In genomic region chr16:50747206-50747956, GRCh38 we compare ENCODE assay signal across 9 cellular contexts. TPM values are rescaled to one million over a fixed set of nuclear protein-coding genes. Genes with fewer than 3 reads are reported as not detected.
DNase-seq lines count a peak whose midpoint lies in the region; ATAC-seq and TF ChIP-seq lines count a peak whose summit lies in the region.
"Had no signal": no experiment of that assay in that cellular context is flagged by ENCODE, and none has a peak within 500 bp of the region (broad histone marks: within the 10 kb centered on the region; RNA-seq: fewer than 3 reads in every experiment).

No MANE protein-coding gene starts in this region.

- no peak overlapping the region for H2AFZ ChIP-seq in GM23338

- no peaks in the 10 kb centered on the region for H4K20me1 ChIP-seq in GM23338 (replicated peaks; ENCODE audit: insufficient read depth)

- TF ChIP-seq CTCF in GM23338 (conservative IDR thresholded peaks at IDR 0.05; ENCODE audit: low read depth in 2 of 2), result peak; percentile 42 to 51
- peak; percentile 48 to 51 for TF ChIP-seq CTCF in brain (conservative IDR thresholded peaks at IDR 0.05)

- no peak overlapping the region for H3K18ac ChIP-seq in mesendoderm (ENCODE audit: low read length)

- H2BK120ac ChIP-seq in mesendoderm (ENCODE audit: low read depth, low read length), result no peak overlapping the region

- H3K27ac ChIP-seq in GM23338 (ENCODE audit: low read depth) (no peak overlapping the region), mesendoderm (ENCODE audit: low read depth, low read length) (no peak overlapping the region)

- H3K36me3 Mint-ChIP-seq in GM23338 (ENCODE audit: low read depth) (0 out of 3 replicates have a peak, but pooled peaks cover 3% of the 10 kb centered on the region), brain (peaks cover 27% of the 10 kb centered on the region)

- peak; percentile 37 to 40 for ATAC-seq in activated CD4-positive, CD25-positive, alpha-beta regulatory T cell treated with anti-CD3 and anti-CD28 coated beads, Interleukin-2, amount 50 U/mL, for 24 hours
- ATAC-seq in GM23338, result no peak

- H3K27me3 ChIP-seq in GM23338 (ENCODE audit: insufficient read depth) (no peaks in the 10 kb centered on the region), mesendoderm (ENCODE audit: insufficient read depth, low read length, poor library complexity) (no peaks in the 10 kb centered on the region)

- H3K4me1 Mint-ChIP-seq in GM23338, result peaks cover 35% of the 10 kb centered on the region
- H3K4me1 Mint-ChIP-seq in brain, result peaks cover 63% of the 10 kb centered on the region

- H3K4me1 ChIP-seq in GM23338 (ENCODE audit: insufficient read depth) (peaks cover 30% of the 10 kb centered on the region), mesendoderm (ENCODE audit: control insufficient read depth, low read depth, low read length) (no peaks in the 10 kb centered on the region)

- H3K4me2 ChIP-seq in GM23338 (no peak overlapping the region), mesendoderm (ENCODE audit: low read length) (no peak overlapping the region)

- no peak overlapping the region for H2AK5ac ChIP-seq in mesendoderm (ENCODE audit: low read length)

- H3K27ac Mint-ChIP-seq in GM23338 (peak overlapping the region; percentile 79; the same call in 1 of the 2 replicates), brain (peak overlapping the region in 1 of 5 experiments; percentile 59)
- H3K27ac Mint-ChIP-seq: dendritic cell treated with granulocyte-macrophage colony-stimulating factor and Interleukin-4, amounts not matched to agents 40 ng/mL and 50 ng/mL, for 4 days had no signal

- H3K9ac ChIP-seq in mesendoderm (ENCODE audit: low read length), result no peak overlapping the region

- H3K27me3 Mint-ChIP-seq in GM23338 (ENCODE audit: insufficient read depth, low read depth, poor library complexity) (peaks cover 2% of the 10 kb centered on the region), brain (no peaks in the 10 kb centered on the region)
- H3K27me3 Mint-ChIP-seq: dendritic cell treated with granulocyte-macrophage colony-stimulating factor and Interleukin-4, amounts not matched to agents 40 ng/mL and 50 ng/mL, for 4 days had no signal

- no peaks in the 10 kb centered on the region for H3K9me2 ChIP-seq in GM23338 (ENCODE audit: insufficient read depth)

- no peak overlapping the region for H4K5ac ChIP-seq in mesendoderm (ENCODE audit: low read length)

- WGBS in mesendoderm (ENCODE audit: extremely low coverage, insufficient coverage, low lambda C conversion rate), result no CpG with 5 or more reads among the region's 7 CpGs

- no peaks in the 10 kb centered on the region for H3K79me2 ChIP-seq in GM23338 (replicated peaks; ENCODE audit: insufficient read depth)
- H3K79me2 ChIP-seq in mesendoderm (ENCODE audit: control insufficient read depth, insufficient read depth, low read length), result no peaks in the 10 kb centered on the region

- no peak overlapping the region for H3K4me3 ChIP-seq in GM23338
- H3K4me3 ChIP-seq in mesendoderm (ENCODE audit: low read length), result no peak overlapping the region

- H3K4ac ChIP-seq in mesendoderm (ENCODE audit: low read depth, low read length), result no peak overlapping the region

- H2BK15ac ChIP-seq in mesendoderm (replicated peaks; ENCODE audit: low read depth), result no peak overlapping the region

- H3K79me1 ChIP-seq in mesendoderm (ENCODE audit: low read length), result no peaks in the 10 kb centered on the region

- DNase-seq in activated CD4-positive, CD25-positive, alpha-beta regulatory T cell (lab: John Stamatoyannopoulos, UW), result no peak
- DNase-seq in GM23338 (ENCODE audit: low spot score) (peak; percentile 33), NCI-H2227 treated with DMSO at 0.1 percent for 48 hours (lab: John Stamatoyannopoulos, UW) (peak; percentile 60), mesendoderm (peak; percentile 43), D341Med (ENCODE audit: low spot score) (no peak)
- DNase-seq in activated effector memory CD4-positive, alpha-beta T cell treated with anti-CD3 and anti-CD28 coated beads, Interleukin-2, amount 50 U/mL, for 16 hours, result no peak

- H3K4me3 Mint-ChIP-seq in GM23338, result no peak overlapping the region
- H3K4me3 Mint-ChIP-seq in brain, result no peak overlapping the region
- H3K4me3 Mint-ChIP-seq: dendritic cell treated with granulocyte-macrophage colony-stimulating factor and Interleukin-4, amounts not matched to agents 40 ng/mL and 50 ng/mL, for 4 days had no signal

- no peaks in the 10 kb centered on the region for H3F3A ChIP-seq in GM23338 (replicated peaks; ENCODE audit: low read depth)

- H2BK5ac ChIP-seq in mesendoderm (ENCODE audit: low read length), result no peak overlapping the region

- no peak overlapping the region for H3K23ac ChIP-seq in mesendoderm (ENCODE audit: low read length)

- no peak overlapping the region for H3K56ac ChIP-seq in mesendoderm (ENCODE audit: low read length)

- H3K9me3 Mint-ChIP-seq in GM23338 (no peaks in the 10 kb centered on the region), brain (no peaks in the 10 kb centered on the region)
- H3K9me3 Mint-ChIP-seq: dendritic cell treated with granulocyte-macrophage colony-stimulating factor and Interleukin-4, amounts not matched to agents 40 ng/mL and 50 ng/mL, for 4 days had no signal

- no peak overlapping the region for H4K8ac ChIP-seq in mesendoderm (ENCODE audit: low read depth, low read length)

- H3K36me3 ChIP-seq in GM23338 (ENCODE audit: insufficient read depth) (no peaks in the 10 kb centered on the region), mesendoderm (ENCODE audit: control insufficient read depth, insufficient read depth, low read length) (no peaks in the 10 kb centered on the region)

TF ChIP-seq in GM23338, 12 proteins besides CTCF, POLR2A, EP300 and RAD21:
- TF ChIP-seq CREB1 (CRISPR knock-in tag; IDR thresholded peaks at IDR 0.05; ENCODE audit: low read depth) (no peak), JUNB (IDR thresholded peaks at IDR 0.05; ENCODE audit: unreplicated experiment) (no peak), STAT1 (IDR thresholded peaks at IDR 0.05; ENCODE audit: unreplicated experiment) (no peak)
TF ChIP-seq in GM23338: peak in this region for 0.

RNA-seq across cellular contexts. Expression of gene CYLD, which starts 5.5 kb away (rescaled TPM):
- 17.4 and 30.9 TPM in 2 replicates for total RNA-seq in GM23338 (2014; rRNA removed; shearing (Covaris generic))
- polyA plus RNA-seq in GM23338 (2016; fragmentation: Nextera tagmentation; extraction: Ambion mirVana) (5.7 and 6.9 TPM in 2 replicates), brain (ENCODE audit: insufficient read depth, low read depth, low replicate concordance) (10.3 TPM)
- polyA plus RNA-seq in mesendoderm (2013, experiment 1 of 2), result 6.6 TPM
- 7.1 TPM for polyA plus RNA-seq in mesendoderm (2013, experiment 2 of 2)

RNA-seq across cellular contexts. Expression of gene NOD2, which starts 54.0 kb away (rescaled TPM):
- 0.66 and 3.3 TPM in 2 replicates for total RNA-seq in GM23338 (2014; rRNA removed; shearing (Covaris generic))
- 0.12 and 0.27 TPM in 2 replicates for polyA plus RNA-seq in GM23338 (2016; fragmentation: Nextera tagmentation; extraction: Ambion mirVana)
- polyA plus RNA-seq in brain (ENCODE audit: insufficient read depth, low read depth, low replicate concordance), result not detected
- polyA plus RNA-seq in mesendoderm (2013, experiment 1 of 2), result 0.14 TPM
- 0.14 TPM for polyA plus RNA-seq in mesendoderm (2013, experiment 2 of 2)

Comparison
In these comparisons a context has a peak if more than half of its experiments do, and no peak if none do; other contexts are left out.
1. DNase-seq: peak in GM23338 (single experiment), NCI-H2227 treated with DMSO at 0.1 percent for 48 hours (single experiment) and mesendoderm (single experiment); none in activated CD4-positive, CD25-positive, alpha-beta regulatory T cell (0 of 4), D341Med (single experiment) and activated effector memory CD4-positive, alpha-beta T cell treated with anti-CD3 and anti-CD28 coated beads, Interleukin-2, amount 50 U/mL, for 16 hours (single experiment).